27 cellular contexts compared by ENCODE assay signal in genomic region chr1:111716371-111716770, GRCh38. TPM values are rescaled to one million over a fixed set of nuclear protein-coding genes. Genes with fewer than 3 reads are reported as not detected.
"Had no signal": no experiment of that assay in that cellular context is flagged by ENCODE, and none has a peak within 500 bp of the region (broad histone marks: within the 10 kb centered on the region; RNA-seq: fewer than 3 reads in every experiment).

No MANE protein-coding gene starts in this region.

- H3K4me3 Mint-ChIP-seq: naive thymus-derived CD4-positive, alpha-beta T cell; natural killer cell treated with Interleukin-12 subunit alpha and Interleukin-12 subunit beta and Interleukin-15 and Interleukin-18, amount 100 ng/mL, for 72 hours; stimulated activated memory B cell treated with anti-CD40 and anti-IgM and Interleukin-4, amounts not matched to agents 10 μg/mL and 1 μg/mL and 100 μg/mL, for 72 hours had no signal

- H3K36me3 ChIP-seq: pancreas, prostate gland, thyroid gland, transverse colon had no signal

- FAIRE-seq: pancreas had no signal

- H3K27me3 ChIP-seq: pancreas, stomach, testis, thyroid gland, transverse colon, upper lobe of left lung, vagina had no signal

- DNase-seq: islet precursor cell; left ventricle myocardium inferior; midbrain; mucosa of descending colon; naive thymus-derived CD4-positive, alpha-beta T cell; nucleus accumbens; pancreas; posterior cingulate gyrus; retina; right cardiac atrium; stimulated activated CD4-positive, alpha-beta T cell treated with anti-CD3 and anti-CD28 coated beads, Interleukin-12 subunit alpha, Interleukin-12 subunit beta, amount 100 ng/mL, for 4 hours; stimulated activated CD4-positive, alpha-beta T cell treated with anti-CD3 and anti-CD28 coated beads, Interleukin-15, amount 100 ng/mL, for 24 hours; stimulated activated CD4-positive, alpha-beta T cell treated with anti-CD3 and anti-CD28 coated beads, Interleukin-2, amount 100 ng/mL, for 24 hours; stimulated activated CD4-positive, alpha-beta T cell treated with anti-CD3 and anti-CD28 coated beads, Interleukin-4, amount 100 ng/mL, for 1 hour; stimulated activated naive CD8-positive, alpha-beta T cell treated with anti-CD3 and anti-CD28 coated beads, Interleukin-15, Interleukin-2, amounts not matched to agents 100 U/mL and 50 U/mL, for 24 hours; stomach; testis; thyroid gland; transverse colon; upper lobe of left lung had no signal

- H3K9me3 ChIP-seq: left ventricle myocardium inferior, mucosa of descending colon, pancreas, prostate gland, stomach, testis, thyroid gland, transverse colon, upper lobe of left lung, vagina had no signal

- H3K27ac Mint-ChIP-seq: natural killer cell treated with Interleukin-12 subunit alpha and Interleukin-12 subunit beta and Interleukin-15 and Interleukin-18, amount 100 ng/mL, for 72 hours; stimulated activated memory B cell treated with anti-CD40 and anti-IgM and Interleukin-4, amounts not matched to agents 10 μg/mL and 1 μg/mL and 100 μg/mL, for 72 hours had no signal

- H3K27me3 Mint-ChIP-seq: naive thymus-derived CD4-positive, alpha-beta T cell; natural killer cell treated with Interleukin-12 subunit alpha and Interleukin-12 subunit beta and Interleukin-15 and Interleukin-18, amount 100 ng/mL, for 72 hours; stimulated activated memory B cell treated with anti-CD40 and anti-IgM and Interleukin-4, amounts not matched to agents 10 μg/mL and 1 μg/mL and 100 μg/mL, for 72 hours had no signal

- H3K27ac ChIP-seq: left ventricle myocardium inferior, pancreas, prostate gland, skin epidermis, stomach, testis, thyroid gland, transverse colon, upper lobe of left lung, vagina had no signal

- H3K4me1 ChIP-seq: pancreas, prostate gland had no signal

- H3K4me3 ChIP-seq: left ventricle myocardium inferior, lung, mucosa of descending colon, pancreas, prostate gland, skin epidermis, stomach, testis, thyroid gland, transverse colon, upper lobe of left lung, vagina had no signal

- H3K9me3 Mint-ChIP-seq: naive thymus-derived CD4-positive, alpha-beta T cell; natural killer cell treated with Interleukin-12 subunit alpha and Interleukin-12 subunit beta and Interleukin-15 and Interleukin-18, amount 100 ng/mL, for 72 hours; stimulated activated memory B cell treated with anti-CD40 and anti-IgM and Interleukin-4, amounts not matched to agents 10 μg/mL and 1 μg/mL and 100 μg/mL, for 72 hours had no signal

- ATAC-seq: mucosa of descending colon; naive thymus-derived CD4-positive, alpha-beta T cell; natural killer cell treated with Interleukin-12 subunit alpha and Interleukin-12 subunit beta and Interleukin-15 and Interleukin-18, amount 100 ng/mL, for 72 hours; pancreas; right cardiac atrium; sciatic nerve; stimulated activated memory B cell treated with anti-CD40 and anti-IgM and Interleukin-4, amounts not matched to agents 10 μg/mL and 1 μg/mL and 100 μg/mL, for 72 hours; stimulated activated naive CD8-positive, alpha-beta T cell treated with anti-CD3 and anti-CD28 coated beads, Interleukin-15, Interleukin-2, amounts not matched to agents 100 U/mL and 50 U/mL, for 24 hours had no signal

RNA-seq across cellular contexts. Expression of gene INKA2, which starts 22.8 kb away (rescaled TPM):
- polyA plus RNA-seq: naive thymus-derived CD4-positive, alpha-beta T cell had no signal
